In genomic region chr9:20624201-20625002, GRCh38 we compare ENCODE assay signal across 8 cellular contexts. TPM values are rescaled to one million over a fixed set of nuclear protein-coding genes. Genes with fewer than 3 reads are reported as not detected.
DNase-seq lines count a peak whose midpoint lies in the region; ATAC-seq and TF ChIP-seq lines count a peak whose summit lies in the region.

No MANE protein-coding gene starts in this region.

- WGBS in lower leg skin, 2 donors: 12 to 17% methylated on average over 21 of the region's 21 CpGs

- ATAC-seq in DND-41 (ENCODE audit: insufficient read depth, low read depth) (no peak), GM21825 (IDR thresholded peaks at IDR 0.05; ENCODE audit: unreplicated experiment) (peak; percentile 29), HG03520 (IDR thresholded peaks at IDR 0.05; ENCODE audit: unreplicated experiment) (no peak)

- no peak for TF ChIP-seq POLR2A in lower leg skin (IDR thresholded peaks at IDR 0.05)

- peaks cover 23% of the 10 kb centered on the region for H3K79me2 ChIP-seq in DND-41 (ENCODE audit: insufficient read depth, low read length)

- H3K4me3 ChIP-seq in DND-41 (ENCODE audit: low read depth in 1 of 2, low read length in 2 of 2): peak overlapping the region in 1 of 2 experiments; percentile 89; a peak in 3 of 4 replicates
- H3K4me3 ChIP-seq in dorsolateral prefrontal cortex: peak overlapping the region; percentile 61 to 97 (median 90)
- no peak overlapping the region for H3K4me3 ChIP-seq in lower leg skin (ENCODE audit: low read depth, poor library complexity, severe bottlenecking)

- H3K9ac ChIP-seq in DND-41 (ENCODE audit: low read depth, low read length): peak overlapping the region; percentile 84

- H3K27ac ChIP-seq in DND-41 (ENCODE audit: low read length) (no peak overlapping the region; the same call in 1 of the 2 replicates), dorsolateral prefrontal cortex (peak overlapping the region in 6 of 59 donors; percentile 8 to 99 (median 96))

- intact Hi-C loops in dorsolateral prefrontal cortex (cut with DNase I) (loop anchor here (5.0 kb wide), 4 partner anchors 72 to 697 kb away; no protein-coding TSS in a partner anchor), lower leg skin (cut with DNase I; ENCODE audit: low total_unique reads) (loop anchor here (5.0 to 10.0 kb wide), 3 partner anchors 58 to 320 kb away; partner anchors contain the start of gene FOCAD)

- peak overlapping the region; percentile 84 for H2AFZ ChIP-seq in DND-41 (ENCODE audit: low read depth, low read length)

- H3K27me3 ChIP-seq in DND-41 (ENCODE audit: insufficient read depth, low read length, poor library complexity) (peaks cover 7% of the 10 kb centered on the region), dorsolateral prefrontal cortex (no peaks in the 10 kb centered on the region)

- H3K4me1 ChIP-seq in DND-41 (ENCODE audit: insufficient read depth, low read length): peaks cover 40% of the 10 kb centered on the region

- TF ChIP-seq CTCF in DND-41 (IDR thresholded peaks at IDR 0.05; ENCODE audit: borderline replicate concordance, extremely low read depth, low read length, poor library complexity, severe bottlenecking) (peak; percentile 88), dorsolateral prefrontal cortex (IDR thresholded peaks at IDR 0.05 in 54 of 56, conservative IDR thresholded peaks at IDR 0.05 in 2 of 56; ENCODE audit: low read depth in 1 of 56, partially characterized antibody in 56 of 56) (peak in 55 of 56 donors; percentile 59 to 92 (median 80)), lower leg skin (IDR thresholded peaks at IDR 0.05) (no peak)

- DNase-seq in DND-41 (peak; percentile 66), NCI-H1105 treated with DMSO at 0.1 percent for 48 hours (lab: John Stamatoyannopoulos, UW) (peak; percentile 48), T-helper 2 cell (peak in 3 of 5 experiments; percentile 5 to 54 (median 22)), dorsolateral prefrontal cortex (peak in 8 of 10 donors; percentile 31 to 72 (median 51)), lower leg skin (ENCODE audit: low spot score in 2 of 2) (peak; percentile 47 to 85)
- peak; percentile 54 for DNase-seq in stimulated activated CD8-positive, alpha-beta memory T cell treated with anti-CD3 and anti-CD28 coated beads, Interleukin-4, amount 100 ng/mL, for 48 hours

- H4K20me1 ChIP-seq in DND-41 (ENCODE audit: insufficient read depth, low read length): peaks cover 9% of the 10 kb centered on the region

- H3K9me3 ChIP-seq in DND-41 (ENCODE audit: insufficient read depth, low read length, severe bottlenecking): no peaks in the 10 kb centered on the region

- peaks cover 7% of the 10 kb centered on the region; the same call in 1 of the 2 replicates for H3K36me3 ChIP-seq in DND-41 (ENCODE audit: insufficient read depth, low read length)

- H3K4me2 ChIP-seq in DND-41 (ENCODE audit: insufficient read depth, low read length): peak overlapping the region; percentile 96

RNA-seq across cellular contexts. Expression of gene MLLT3, which starts 2.1 kb away (rescaled TPM):
- 10 to 100 TPM; 18.6 to 58.3 (median 34.2) TPM for total RNA-seq in dorsolateral prefrontal cortex
- 10 to 100 TPM; 10.6 to 15.2 (median 12.5) TPM for total RNA-seq in lower leg skin

RNA-seq across cellular contexts. Expression of gene FOCAD, which starts 59.7 kb away (rescaled TPM):
- total RNA-seq in dorsolateral prefrontal cortex (100 to 1,000 TPM in 91 of 120 experiments, 10 to 100 TPM in 29; 51.6 to 172 (median 114) TPM), lower leg skin (10 to 100 TPM; 13.9 to 31.2 (median 22.0) TPM)

Comparison
In these comparisons a context has a peak if more than half of its experiments do, and no peak if none do; other contexts are left out.
1. CTCF ChIP-seq: peak in DND-41 (single experiment) and dorsolateral prefrontal cortex (55 of 56); none in lower leg skin (0 of 3).
2. Peak in every context shown above with its lines, with median percentiles within 50 percentile points of each other: DNase-seq.